29 cellular contexts compared by ENCODE assay signal in the genomic region with DNA sequence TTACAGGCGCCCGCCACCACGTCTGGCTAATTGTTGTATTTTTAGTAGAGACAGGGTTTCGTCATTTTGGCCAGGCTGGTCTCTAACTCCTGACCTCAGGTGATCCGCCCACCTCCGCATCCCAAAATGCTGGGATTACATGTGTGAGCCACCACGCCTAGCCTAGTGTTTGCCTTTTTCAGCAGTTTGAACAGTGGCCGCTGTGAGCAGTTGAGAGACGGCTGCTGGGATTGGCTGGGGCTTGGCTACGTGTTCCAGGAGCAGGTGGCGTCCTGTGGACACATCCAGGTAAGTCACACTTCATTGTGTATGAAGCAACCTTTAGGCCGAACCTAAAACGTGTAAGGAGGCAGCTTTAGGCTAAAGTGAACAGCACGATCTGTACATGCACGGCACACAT.
"Had no signal": no experiment of that assay in that cellular context is flagged by ENCODE, and none has a peak within 500 bp of the region (broad histone marks: within the 10 kb centered on the region; RNA-seq: fewer than 3 reads in every experiment).

No MANE protein-coding gene starts in this region.

- H3K4me1 ChIP-seq: colonic mucosa had no signal

- ATAC-seq: activated naive CD4-positive, alpha-beta T cell treated with anti-CD3 and anti-CD28 coated beads, Interleukin-2, amount 50 U/mL, for 72 hours; activated T-cell treated with anti-CD3 and anti-CD28 coated beads, Interleukin-2, amount 50 U/mL, for 72 hours; gastroesophageal sphincter; WTC11 had no signal

- H3K9me3 ChIP-seq: ascending aorta, colonic mucosa, esophagus squamous epithelium, gastroesophageal sphincter had no signal

- DNase-seq: activated CD4-positive, alpha-beta memory T cell treated with anti-CD3 and anti-CD28 coated beads, Interleukin-2, amount 10 ng/mL, durations not matched to agents 7 days and 5 days; activated CD4-positive, alpha-beta T cell treated with anti-CD3 and anti-CD28 coated beads for 1 hour; activated CD4-positive, alpha-beta T cell treated with anti-CD3 and anti-CD28 coated beads for 4 hours; activated CD4-positive, alpha-beta T cell treated with anti-CD3 and anti-CD28 coated beads, Interleukin-2, amount 10 ng/mL, durations not matched to agents 7 days and 5 days; activated CD4-positive, alpha-beta T cell treated with anti-CD3 and anti-CD28 coated beads, Interleukin-2, amount 50 U/mL, for 4 hours; activated CD8-positive, alpha-beta memory T cell treated with anti-CD3 and anti-CD28 coated beads, Interleukin-2, amount 50 U/mL, for 48 hours; activated gamma-delta T cell; activated naive CD4-positive, alpha-beta T cell; activated naive CD4-positive, alpha-beta T cell treated with anti-CD3 and anti-CD28 coated beads, Interleukin-2, amount 10 ng/mL, durations not matched to agents 7 days and 5 days; activated naive CD8-positive, alpha-beta T cell treated with anti-CD3 and anti-CD28 coated beads, Interleukin-2, amount 10 ng/mL, durations not matched to agents 7 days and 5 days; activated T-cell treated with anti-CD3 and anti-CD28 coated beads for 4 hours; activated T-cell treated with anti-CD3 and anti-CD28 coated beads, Interleukin-2, amount 50 U/mL, for 24 hours; activated T-cell treated with anti-CD3 and anti-CD28 coated beads, Interleukin-2, amount 50 U/mL, for 72 hours; brain microvascular endothelial cell; central memory CD4-positive, alpha-beta T cell; cerebellar nuclear complex; colonic mucosa; effector CD8-positive, alpha-beta T cell; esophagus squamous epithelium; foreskin melanocyte; T-helper 2 cell had no signal

- H3K27ac ChIP-seq: ascending aorta, brain microvascular endothelial cell, colonic mucosa, epithelial cell of prostate, esophagus squamous epithelium, gastroesophageal sphincter, VCaP had no signal

- H3K36me3 ChIP-seq: ascending aorta, brain microvascular endothelial cell, colonic mucosa, esophagus squamous epithelium, gastroesophageal sphincter had no signal

- H3K27me3 ChIP-seq: ascending aorta, brain microvascular endothelial cell, colonic mucosa, esophagus squamous epithelium, gastroesophageal sphincter had no signal

- FAIRE-seq: endometrium, endothelial cell of umbilical vein had no signal

- H3K4me3 ChIP-seq: ascending aorta, colonic mucosa, esophagus squamous epithelium, gastroesophageal sphincter had no signal
